In the genomic region with DNA sequence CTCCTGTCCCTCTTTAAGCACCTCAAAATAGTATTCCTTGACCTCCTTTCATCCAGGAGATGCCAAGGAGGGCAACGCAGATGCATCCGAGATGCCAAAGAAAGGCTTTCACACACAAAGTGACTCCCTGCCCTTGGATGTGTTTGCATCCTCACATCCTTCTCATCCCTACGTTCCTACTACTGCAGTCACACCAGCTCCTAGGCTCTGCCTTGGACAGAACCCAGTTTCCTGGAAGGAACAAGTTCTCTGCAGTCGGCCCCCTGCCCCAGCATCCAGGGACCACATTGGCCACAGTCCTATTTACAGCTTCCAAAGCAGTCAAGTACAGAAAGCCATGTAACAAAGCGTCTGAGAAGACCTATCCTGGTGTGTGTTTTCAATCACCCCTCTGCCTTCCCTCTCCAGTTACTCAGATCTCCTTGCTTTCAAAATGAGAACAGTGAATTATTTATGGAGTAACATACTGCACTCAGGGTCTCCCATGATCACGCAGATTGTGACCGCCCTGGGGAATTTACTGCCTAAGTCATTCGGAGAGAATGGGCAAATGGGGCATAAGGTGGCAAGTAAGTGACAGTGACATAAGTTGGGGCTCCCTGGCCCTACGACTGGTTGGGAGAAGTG, we compare ENCODE assay signal across 1 cellular context.
TF ChIP-seq lines count a peak whose summit lies in the region.

No MANE protein-coding gene starts in this region.

TF ChIP-seq in IMR-90, 13 proteins besides CTCF, POLR2A, EP300 and RAD21 (continued from another document):
- TF ChIP-seq, protein P1, sequence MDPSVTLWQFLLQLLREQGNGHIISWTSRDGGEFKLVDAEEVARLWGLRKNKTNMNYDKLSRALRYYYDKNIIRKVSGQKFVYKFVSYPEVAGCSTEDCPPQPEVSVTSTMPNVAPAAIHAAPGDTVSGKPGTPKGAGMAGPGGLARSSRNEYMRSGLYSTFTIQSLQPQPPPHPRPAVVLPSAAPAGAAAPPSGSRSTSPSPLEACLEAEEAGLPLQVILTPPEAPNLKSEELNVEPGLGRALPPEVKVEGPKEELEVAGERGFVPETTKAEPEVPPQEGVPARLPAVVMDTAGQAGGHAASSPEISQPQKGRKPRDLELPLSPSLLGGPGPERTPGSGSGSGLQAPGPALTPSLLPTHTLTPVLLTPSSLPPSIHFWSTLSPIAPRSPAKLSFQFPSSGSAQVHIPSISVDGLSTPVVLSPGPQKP (IDR thresholded peaks at IDR 0.05; ENCODE audit: borderline replicate concordance, low read depth, low read length), result no peak
- TF ChIP-seq RFX5 (IDR thresholded peaks at IDR 0.05; ENCODE audit: low read depth, low read length) (no peak), SMC3 (IDR thresholded peaks at IDR 0.05; ENCODE audit: low read depth, low read length) (no peak), NFE2L2 (IDR thresholded peaks at IDR 0.05; ENCODE audit: low read depth, low read length) (no peak), CHD1 (IDR thresholded peaks at IDR 0.05; ENCODE audit: low read depth, low read length) (no peak)
